In the genomic region with DNA sequence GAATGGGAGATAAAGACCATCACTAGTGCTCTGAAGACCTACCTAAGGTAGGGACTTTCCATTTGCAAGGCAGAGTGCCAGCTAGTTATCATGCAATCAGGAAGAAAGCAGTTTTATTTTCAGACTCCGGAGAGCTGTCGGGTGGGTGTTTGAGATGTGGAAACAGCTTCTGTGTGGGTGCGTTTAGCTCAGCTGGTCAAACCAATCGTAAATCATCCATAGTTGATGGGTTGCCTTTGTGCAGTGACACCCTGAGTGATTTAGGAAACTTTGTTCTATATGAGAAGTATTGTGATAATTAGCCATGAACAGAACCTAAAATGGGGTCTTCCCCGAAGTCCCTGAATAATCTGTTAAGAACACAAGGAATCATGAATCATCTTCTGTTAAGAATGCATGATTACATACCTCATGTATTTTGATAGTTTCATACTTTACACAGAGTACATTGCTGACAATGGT, we compare ENCODE assay signal across 8 cellular contexts.
DNase-seq lines count a peak whose midpoint lies in the region; ATAC-seq and TF ChIP-seq lines count a peak whose summit lies in the region.

No MANE protein-coding gene starts in this region.

- peak overlapping the region; percentile 88 for H3K27ac Mint-ChIP-seq in activated naive CD8-positive, alpha-beta T cell treated with anti-CD3 and anti-CD28 coated beads for 36 hours
- no peak overlapping the region for H3K27ac Mint-ChIP-seq in glutamatergic neuron (ENCODE audit: unreplicated experiment)
- H3K27ac Mint-ChIP-seq in osteocyte (ENCODE audit: unreplicated experiment) = no peak overlapping the region

- H3K36me3 Mint-ChIP-seq in activated naive CD8-positive, alpha-beta T cell treated with anti-CD3 and anti-CD28 coated beads for 36 hours = peaks cover 53% of the 10 kb centered on the region
- no peaks in the 10 kb centered on the region for H3K36me3 Mint-ChIP-seq in glutamatergic neuron (ENCODE audit: unreplicated experiment)
- H3K36me3 Mint-ChIP-seq in osteocyte (ENCODE audit: unreplicated experiment) = peaks cover 7% of the 10 kb centered on the region

- H3K9me3 Mint-ChIP-seq in activated naive CD8-positive, alpha-beta T cell treated with anti-CD3 and anti-CD28 coated beads for 36 hours = no peaks in the 10 kb centered on the region
- no peaks in the 10 kb centered on the region for H3K9me3 Mint-ChIP-seq in glutamatergic neuron (ENCODE audit: unreplicated experiment)
- H3K9me3 Mint-ChIP-seq in osteocyte (ENCODE audit: unreplicated experiment) = no peaks in the 10 kb centered on the region

- H3K4me3 ChIP-seq in GM06990 (replicated peaks; ENCODE audit: low read depth, low read length) = peak overlapping the region; percentile 54

- peaks cover 74% of the 10 kb centered on the region for H3K4me1 Mint-ChIP-seq in activated naive CD8-positive, alpha-beta T cell treated with anti-CD3 and anti-CD28 coated beads for 36 hours
- H3K4me1 Mint-ChIP-seq in glutamatergic neuron (ENCODE audit: low read depth, unreplicated experiment) (peaks cover 3% of the 10 kb centered on the region), osteocyte (ENCODE audit: unreplicated experiment) (peaks cover 44% of the 10 kb centered on the region)

- DNase-seq in GM06990 (ENCODE audit: extremely low read depth, insufficient read length) (peak; percentile 76), glutamatergic neuron (no peak), osteocyte (ENCODE audit: extremely low spot score, unreplicated experiment) (no peak)
- peak; percentile 55 for DNase-seq in activated naive CD8-positive, alpha-beta T cell treated with anti-CD3 and anti-CD28 coated beads for 36 hours
- peak in 2 of 3 experiments; percentile 11 to 34 for DNase-seq in stimulated activated CD4-positive, alpha-beta T cell treated with anti-CD3 and anti-CD28 coated beads, TNF-alpha, amount 100 ng/mL, for 24 hours (ENCODE audit: low read depth in 3 of 3)
- no peak for DNase-seq in NK-92 treated with Interleukin-12 subunit alpha and Interleukin-12 subunit beta, amount 100 ng/mL, for 24 hours (lab: John Stamatoyannopoulos, UW)

- no peaks in the 10 kb centered on the region for H3K27me3 ChIP-seq in GM06990 (replicated peaks; ENCODE audit: control insufficient read depth, insufficient read depth, low read length)

- H3K4me3 Mint-ChIP-seq in activated naive CD8-positive, alpha-beta T cell treated with anti-CD3 and anti-CD28 coated beads for 36 hours = peak overlapping the region; percentile 9
- H3K4me3 Mint-ChIP-seq in glutamatergic neuron (ENCODE audit: unreplicated experiment) = no peak overlapping the region
- H3K4me3 Mint-ChIP-seq in osteocyte (ENCODE audit: unreplicated experiment) = no peak overlapping the region

- ATAC-seq in GM19372 (IDR thresholded peaks at IDR 0.05; ENCODE audit: low read depth, unreplicated experiment) (peak; percentile 56), HG03442 (IDR thresholded peaks at IDR 0.05; ENCODE audit: unreplicated experiment) (peak; percentile 58)

- no peaks in the 10 kb centered on the region for H3K27me3 Mint-ChIP-seq in activated naive CD8-positive, alpha-beta T cell treated with anti-CD3 and anti-CD28 coated beads for 36 hours
- H3K27me3 Mint-ChIP-seq in glutamatergic neuron (ENCODE audit: unreplicated experiment) (no peaks in the 10 kb centered on the region), osteocyte (ENCODE audit: unreplicated experiment) (no peaks in the 10 kb centered on the region)

- no peak for TF ChIP-seq CTCF in GM06990 (IDR thresholded peaks at IDR 0.05; ENCODE audit: insufficient read depth, low read length, poor library complexity, severe bottlenecking)
- no peak for TF ChIP-seq CTCF in glutamatergic neuron (IDR thresholded peaks at IDR 0.05; ENCODE audit: partially characterized antibody, unreplicated experiment)
- no peak for TF ChIP-seq CTCF in osteocyte (IDR thresholded peaks at IDR 0.05)

- H3K36me3 ChIP-seq in GM06990 (ENCODE audit: control insufficient read depth, insufficient read depth, low read length) = 0 out of 2 replicates have a peak, but pooled peaks cover 1% of the 10 kb centered on the region

Comparison
In these comparisons a context has a peak if more than half of its experiments do, and no peak if none do; other contexts are left out.
1. DNase-seq: peak in GM06990 (single experiment), activated naive CD8-positive, alpha-beta T cell treated with anti-CD3 and anti-CD28 coated beads for 36 hours (single experiment) and stimulated activated CD4-positive, alpha-beta T cell treated with anti-CD3 and anti-CD28 coated beads, TNF-alpha, amount 100 ng/mL, for 24 hours (2 of 3); none in glutamatergic neuron (single experiment), NK-92 treated with Interleukin-12 subunit alpha and Interleukin-12 subunit beta, amount 100 ng/mL, for 24 hours (single experiment) and osteocyte (single experiment).